Comparison of ENCODE assay signal across 28 cellular contexts in genomic region chr7:29783671-29784070, GRCh38. TPM values are rescaled to one million over a fixed set of nuclear protein-coding genes. Genes with fewer than 3 reads are reported as not detected.
"Had no signal": no experiment of that assay in that cellular context is flagged by ENCODE, and none has a peak within 500 bp of the region (broad histone marks: within the 10 kb centered on the region; RNA-seq: fewer than 3 reads in every experiment).

No MANE protein-coding gene starts in this region.

- H3K9ac ChIP-seq: neural progenitor cell, parathyroid adenoma had no signal

- H3K79me2 ChIP-seq: parathyroid adenoma had no signal

- FAIRE-seq: small intestine, urothelium cell line had no signal

- H2AFZ ChIP-seq: neural progenitor cell, parathyroid adenoma had no signal

- H3K27me3 ChIP-seq: neural progenitor cell, ovary, right lobe of liver, sigmoid colon, thyroid gland, tibial nerve, upper lobe of left lung, vagina had no signal

- DNase-seq: natural killer cell; occipital lobe; ovary; posterior cingulate gyrus; psoas muscle; right cardiac atrium; right lobe of liver; sigmoid colon; small intestine; stimulated activated CD4-positive, alpha-beta T cell treated with anti-CD3 and anti-CD28 coated beads, Interleukin-15, amount 100 ng/mL, for 24 hours; stimulated activated CD4-positive, alpha-beta T cell treated with anti-CD3 and anti-CD28 coated beads, Interleukin-2, amount 100 ng/mL, for 24 hours; stimulated activated CD4-positive, alpha-beta T cell treated with anti-CD3 and anti-CD28 coated beads, Interleukin-2, amount 100 ng/mL, for 48 hours; stimulated activated CD4-positive, alpha-beta T cell treated with anti-CD3 and anti-CD28 coated beads, Interleukin-4, amount 100 ng/mL, for 24 hours; stimulated activated naive CD4-positive, alpha-beta T cell; stimulated activated naive CD8-positive, alpha-beta T cell treated with anti-CD3 and anti-CD28 coated beads, Interleukin-15, amount 100 ng/mL, for 72 hours; stimulated activated naive CD8-positive, alpha-beta T cell treated with anti-CD3 and anti-CD28 coated beads, Interleukin-15, Interleukin-2, amounts not matched to agents 100 U/mL and 50 U/mL, for 24 hours; substantia nigra; thyroid gland; trophoblast cell; upper lobe of left lung had no signal

- H3K4me1 ChIP-seq: neural progenitor cell, parathyroid adenoma, psoas muscle, right lobe of liver, sigmoid colon, thyroid gland, tibial nerve, upper lobe of left lung, vagina had no signal

- H3K36me3 ChIP-seq: neural progenitor cell, ovary, right lobe of liver, sigmoid colon, thoracic aorta, thyroid gland, tibial nerve, upper lobe of left lung, vagina had no signal

- H3K9me3 ChIP-seq: ovary, psoas muscle, right lobe of liver, sigmoid colon, thoracic aorta, thyroid gland, upper lobe of left lung, vagina had no signal

- ATAC-seq: natural killer cell; psoas muscle; right cardiac atrium; right lobe of liver; stimulated activated memory B cell treated with anti-CD40 and anti-IgM and Interleukin-4, amounts not matched to agents 10 μg/mL and 1 μg/mL and 100 μg/mL, for 72 hours; stimulated activated naive CD8-positive, alpha-beta T cell treated with anti-CD3 and anti-CD28 coated beads, Interleukin-15, amount 100 ng/mL, for 72 hours; stimulated activated naive CD8-positive, alpha-beta T cell treated with anti-CD3 and anti-CD28 coated beads, Interleukin-15, Interleukin-2, amounts not matched to agents 100 U/mL and 50 U/mL, for 24 hours had no signal

- H3K4me3 ChIP-seq: neural progenitor cell, ovary, psoas muscle, right lobe of liver, sigmoid colon, thoracic aorta, thyroid gland, tibial nerve, upper lobe of left lung, vagina had no signal

- H3K4me2 ChIP-seq: neural progenitor cell had no signal

- H3K27ac ChIP-seq: neural progenitor cell, ovary, parathyroid adenoma, psoas muscle, right lobe of liver, sigmoid colon, thoracic aorta, thyroid gland, tibial nerve, upper lobe of left lung, vagina had no signal

RNA-seq across cellular contexts. Expression of gene WIPF3, which starts 22.6 kb away (rescaled TPM):
- total RNA-seq: natural killer cell, osteoblast had no signal
